1 cellular context compared by ENCODE assay signal in the genomic region with DNA sequence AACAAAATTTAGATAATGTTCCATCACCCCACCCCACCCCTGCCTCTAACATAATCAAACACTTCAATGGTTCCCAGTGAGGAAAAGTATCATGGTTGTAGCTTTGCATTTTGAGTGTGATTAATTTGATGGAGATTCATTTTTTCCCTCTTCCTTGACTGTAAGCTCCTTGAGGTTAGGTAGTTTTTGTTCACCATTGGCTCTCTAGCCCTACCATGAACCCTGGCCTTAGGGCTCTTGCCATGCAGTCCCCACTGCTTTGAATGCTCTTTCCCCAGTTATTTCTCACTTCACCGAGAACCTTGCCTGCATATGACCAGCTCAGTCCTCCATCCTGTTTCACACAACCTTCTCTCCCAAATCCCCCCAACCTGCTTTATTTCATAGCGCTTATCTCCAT.
TF ChIP-seq lines count a peak whose summit lies in the region.

No MANE protein-coding gene starts in this region.

TF ChIP-seq in GM23338, 12 proteins besides CTCF, POLR2A, EP300 and RAD21 (continued from another document):
- TF ChIP-seq ZNF114 (CRISPR knock-in tag; IDR thresholded peaks at IDR 0.05) (no peak), POLR2AphosphoS5 (IDR thresholded peaks at IDR 0.05; ENCODE audit: low read depth) (no peak), NANOG (IDR thresholded peaks at IDR 0.05; ENCODE audit: borderline replicate concordance) (no peak)
- TF ChIP-seq, protein P1, sequence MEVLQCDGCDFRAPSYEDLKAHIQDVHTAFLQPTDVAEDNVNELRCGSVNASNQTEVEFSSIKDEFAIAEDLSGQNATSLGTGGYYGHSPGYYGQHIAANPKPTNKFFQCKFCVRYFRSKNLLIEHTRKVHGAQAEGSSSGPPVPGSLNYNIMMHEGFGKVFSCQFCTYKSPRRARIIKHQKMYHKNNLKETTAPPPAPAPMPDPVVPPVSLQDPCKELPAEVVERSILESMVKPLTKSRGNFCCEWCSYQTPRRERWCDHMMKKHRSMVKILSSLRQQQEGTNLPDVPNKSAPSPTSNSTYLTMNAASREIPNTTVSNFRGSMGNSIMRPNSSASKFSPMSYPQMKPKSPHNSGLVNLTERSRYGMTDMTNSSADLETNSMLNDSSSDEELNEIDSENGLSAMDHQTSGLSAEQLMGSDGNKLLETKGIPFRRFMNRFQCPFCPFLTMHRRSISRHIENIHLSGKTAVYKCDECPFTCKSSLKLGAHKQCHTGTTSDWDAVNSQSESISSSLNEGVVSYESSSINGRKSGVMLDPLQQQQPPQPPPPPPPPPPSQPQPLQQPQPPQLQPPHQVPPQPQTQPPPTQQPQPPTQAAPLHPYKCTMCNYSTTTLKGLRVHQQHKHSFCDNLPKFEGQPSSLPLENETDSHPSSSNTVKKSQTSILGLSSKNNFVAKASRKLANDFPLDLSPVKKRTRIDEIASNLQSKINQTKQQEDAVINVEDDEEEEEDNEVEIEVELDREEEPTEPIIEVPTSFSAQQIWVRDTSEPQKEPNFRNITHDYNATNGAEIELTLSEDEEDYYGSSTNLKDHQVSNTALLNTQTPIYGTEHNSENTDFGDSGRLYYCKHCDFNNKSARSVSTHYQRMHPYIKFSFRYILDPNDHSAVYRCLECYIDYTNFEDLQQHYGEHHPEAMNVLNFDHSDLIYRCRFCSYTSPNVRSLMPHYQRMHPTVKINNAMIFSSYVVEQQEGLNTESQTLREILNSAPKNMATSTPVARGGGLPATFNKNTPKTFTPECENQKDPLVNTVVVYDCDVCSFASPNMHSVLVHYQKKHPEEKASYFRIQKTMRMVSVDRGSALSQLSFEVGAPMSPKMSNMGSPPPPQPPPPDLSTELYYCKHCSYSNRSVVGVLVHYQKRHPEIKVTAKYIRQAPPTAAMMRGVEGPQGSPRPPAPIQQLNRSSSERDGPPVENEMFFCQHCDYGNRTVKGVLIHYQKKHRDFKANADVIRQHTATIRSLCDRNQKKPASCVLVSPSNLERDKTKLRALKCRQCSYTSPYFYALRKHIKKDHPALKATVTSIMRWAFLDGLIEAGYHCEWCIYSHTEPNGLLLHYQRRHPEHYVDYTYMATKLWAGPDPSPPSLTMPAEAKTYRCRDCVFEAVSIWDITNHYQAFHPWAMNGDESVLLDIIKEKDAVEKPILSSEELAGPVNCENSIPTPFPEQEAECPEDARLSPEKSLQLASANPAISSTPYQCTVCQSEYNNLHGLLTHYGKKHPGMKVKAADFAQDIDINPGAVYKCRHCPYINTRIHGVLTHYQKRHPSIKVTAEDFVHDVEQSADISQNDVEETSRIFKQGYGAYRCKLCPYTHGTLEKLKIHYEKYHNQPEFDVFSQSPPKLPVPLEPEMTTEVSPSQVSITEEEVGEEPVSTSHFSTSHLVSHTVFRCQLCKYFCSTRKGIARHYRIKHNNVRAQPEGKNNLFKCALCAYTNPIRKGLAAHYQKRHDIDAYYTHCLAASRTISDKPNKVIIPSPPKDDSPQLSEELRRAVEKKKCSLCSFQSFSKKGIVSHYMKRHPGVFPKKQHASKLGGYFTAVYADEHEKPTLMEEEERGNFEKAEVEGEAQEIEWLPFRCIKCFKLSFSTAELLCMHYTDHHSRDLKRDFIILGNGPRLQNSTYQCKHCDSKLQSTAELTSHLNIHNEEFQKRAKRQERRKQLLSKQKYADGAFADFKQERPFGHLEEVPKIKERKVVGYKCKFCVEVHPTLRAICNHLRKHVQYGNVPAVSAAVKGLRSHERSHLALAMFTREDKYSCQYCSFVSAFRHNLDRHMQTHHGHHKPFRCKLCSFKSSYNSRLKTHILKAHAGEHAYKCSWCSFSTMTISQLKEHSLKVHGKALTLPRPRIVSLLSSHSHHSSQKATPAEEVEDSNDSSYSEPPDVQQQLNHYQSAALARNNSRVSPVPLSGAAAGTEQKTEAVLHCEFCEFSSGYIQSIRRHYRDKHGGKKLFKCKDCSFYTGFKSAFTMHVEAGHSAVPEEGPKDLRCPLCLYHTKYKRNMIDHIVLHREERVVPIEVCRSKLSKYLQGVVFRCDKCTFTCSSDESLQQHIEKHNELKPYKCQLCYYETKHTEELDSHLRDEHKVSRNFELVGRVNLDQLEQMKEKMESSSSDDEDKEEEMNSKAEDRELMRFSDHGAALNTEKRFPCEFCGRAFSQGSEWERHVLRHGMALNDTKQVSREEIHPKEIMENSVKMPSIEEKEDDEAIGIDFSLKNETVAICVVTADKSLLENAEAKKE (CRISPR knock-in tag; IDR thresholded peaks at IDR 0.05): no peak
